20 cellular contexts compared by ENCODE assay signal in genomic region chr1:196897158-196897828, GRCh38. TPM values are rescaled to one million over a fixed set of nuclear protein-coding genes. Genes with fewer than 3 reads are reported as not detected.
DNase-seq lines count a peak whose midpoint lies in the region; ATAC-seq and TF ChIP-seq lines count a peak whose summit lies in the region.
"Had no signal": no experiment of that assay in that cellular context is flagged by ENCODE, and none has a peak within 500 bp of the region (broad histone marks: within the 10 kb centered on the region; RNA-seq: fewer than 3 reads in every experiment).

No MANE protein-coding gene starts in this region.

- H3K4me3 Mint-ChIP-seq in CD14-positive monocyte, result no peak overlapping the region
- H3K4me3 Mint-ChIP-seq: memory B cell; stimulated activated naive CD8-positive, alpha-beta T cell treated with anti-CD3 and anti-CD28 coated beads, Interleukin-15, amount 100 ng/mL, for 72 hours had no signal

- no peaks in the 10 kb centered on the region for H3K4me1 Mint-ChIP-seq in CD14-positive monocyte
- H3K4me1 Mint-ChIP-seq: memory B cell; stimulated activated naive CD8-positive, alpha-beta T cell treated with anti-CD3 and anti-CD28 coated beads, Interleukin-15, amount 100 ng/mL, for 72 hours had no signal

- peak; percentile 1 for DNase-seq in stimulated activated CD4-positive, alpha-beta T cell treated with anti-CD3 and anti-CD28 coated beads, Interleukin-15, amount 100 ng/mL, for 24 hours
- no peak for DNase-seq in stimulated activated CD4-positive, alpha-beta T cell treated with anti-CD3 and anti-CD28 coated beads, Interleukin-4, amount 100 ng/mL, for 4 hours
- DNase-seq in cardiac fibroblast (ENCODE audit: low read depth in 2 of 2) (peak in 1 of 2 donors; percentile 11), left lobe of liver (ENCODE audit: low spot score) (no peak), aorta (no peak), PC-3 (no peak), GDM1 (lab: John Stamatoyannopoulos, UW) (no peak), CD14-positive monocyte (ENCODE audit: low spot score) (no peak)
- DNase-seq: ACHN; activated CD4-positive, alpha-beta T cell treated with anti-CD3 and anti-CD28 coated beads for 1 hour; activated naive CD4-positive, alpha-beta T cell treated with anti-CD3 and anti-CD28 coated beads, Interleukin-2, amount 50 U/mL, for 16 hours; NCI-H187; NCI-H510A; spleen; stimulated activated naive CD8-positive, alpha-beta T cell treated with anti-CD3 and anti-CD28 coated beads, Interleukin-15, amount 100 ng/mL, for 72 hours; T-helper 1 cell had no signal

- no peak overlapping the region for H2AFZ ChIP-seq in PC-3 (ENCODE audit: low read length)

- no peaks in the 10 kb centered on the region for H3K9me2 ChIP-seq in PC-3 (replicated peaks; ENCODE audit: low read length)

- POLR2A ChIA-PET in PC-3 (lab: Charles Lee; ENCODE audit: unreplicated experiment), result no interaction called here

- 18 to 24% methylated on average over 26 of the region's 26 CpGs for WGBS in aorta, 2 donors

- H3K36me3 ChIP-seq in aorta (ENCODE audit: control insufficient read depth in 1 of 2, insufficient read depth in 2 of 2, low read length in 1 of 2), result no peaks in the 10 kb centered on the region
- no peaks in the 10 kb centered on the region for H3K36me3 ChIP-seq in PC-3 (ENCODE audit: low read depth, low read length)
- H3K36me3 ChIP-seq: neutrophil, spleen had no signal

- H3K27ac Mint-ChIP-seq in CD14-positive monocyte, result no peak overlapping the region
- H3K27ac Mint-ChIP-seq: memory B cell; stimulated activated naive CD8-positive, alpha-beta T cell treated with anti-CD3 and anti-CD28 coated beads, Interleukin-15, amount 100 ng/mL, for 72 hours had no signal

- H3K9me3 Mint-ChIP-seq in CD14-positive monocyte, result peaks cover 0 to 5% (median 2%) of the 10 kb centered on the region in 7 donors
- H3K9me3 Mint-ChIP-seq: memory B cell; stimulated activated naive CD8-positive, alpha-beta T cell treated with anti-CD3 and anti-CD28 coated beads, Interleukin-15, amount 100 ng/mL, for 72 hours had no signal

- intact Hi-C loops in aorta (cut with DNase I), result no loop called here
- intact Hi-C loops in PC-3 (cut with micrococcal nuclease), result no loop called here
- intact Hi-C loops in CD14-positive monocyte (cut with micrococcal nuclease), result no loop called here

- CTCF ChIA-PET in PC-3 (lab: Charles Lee), result no interaction called here

- no peak overlapping the region for H3K9ac ChIP-seq in PC-3 (ENCODE audit: low read length)
- H3K9ac ChIP-seq: KMS-11 had no signal

- H3K36me3 Mint-ChIP-seq in CD14-positive monocyte, result no peaks in the 10 kb centered on the region
- H3K36me3 Mint-ChIP-seq: memory B cell had no signal

- H3K4me3 ChIP-seq in cardiac fibroblast (replicated peaks in 1 of 2; ENCODE audit: low read depth in 2 of 2, low read length in 2 of 2), result peak overlapping the region; percentile 8 to 36
- H3K4me3 ChIP-seq in aorta (ENCODE audit: low read length in 2 of 2), result no peak overlapping the region
- no peak overlapping the region for H3K4me3 ChIP-seq in PC-3 (ENCODE audit: low read length)
- H3K4me3 ChIP-seq: spleen had no signal

- no peak overlapping the region for H3K4me2 ChIP-seq in PC-3 (ENCODE audit: low read length)
- H3K4me2 ChIP-seq: KMS-11 had no signal

- peaks cover 7 to 15% (median 9%) of the 10 kb centered on the region in 3 donors for H3K27me3 Mint-ChIP-seq in CD14-positive monocyte (ENCODE audit: low read depth in 3 of 3)

- H3K9me3 ChIP-seq in aorta (ENCODE audit: control insufficient read depth, low read length), result peaks cover 2% of the 10 kb centered on the region
- no peaks in the 10 kb centered on the region for H3K9me3 ChIP-seq in PC-3 (ENCODE audit: low read length)
- H3K9me3 ChIP-seq: neutrophil, spleen had no signal

- H4K20me1 ChIP-seq in PC-3 (ENCODE audit: low read length), result no peaks in the 10 kb centered on the region

- peak; percentile 12 for TF ChIP-seq CTCF in cardiac fibroblast (IDR thresholded peaks at IDR 0.05; ENCODE audit: low read depth, low read length)
- TF ChIP-seq CTCF in PC-3 (conservative IDR thresholded peaks at IDR 0.05; ENCODE audit: low read depth, low read length), result no peak
- TF ChIP-seq CTCF in CD14-positive monocyte (IDR thresholded peaks at IDR 0.05), result no peak

- H3K4me1 ChIP-seq in aorta (ENCODE audit: control insufficient read depth in 1 of 2, insufficient read depth in 2 of 2, low read length in 2 of 2) (no peaks in the 10 kb centered on the region), PC-3 (ENCODE audit: insufficient read depth, low read length) (no peaks in the 10 kb centered on the region)
- H3K4me1 ChIP-seq: spleen had no signal

- no peak overlapping the region for H3K27ac ChIP-seq in aorta (ENCODE audit: low read depth in 1 of 2, low read length in 2 of 2)
- no peak overlapping the region for H3K27ac ChIP-seq in PC-3 (ENCODE audit: low read length)
- H3K27ac ChIP-seq: KMS-11, neutrophil, spleen had no signal

- peaks cover 0 to 1% of the 10 kb centered on the region in 2 donors for H3K27me3 ChIP-seq in aorta (ENCODE audit: control insufficient read depth in 1 of 2, insufficient read depth in 2 of 2, low read length in 1 of 2)
- H3K27me3 ChIP-seq in PC-3 (ENCODE audit: low read length), result no peaks in the 10 kb centered on the region

- no TSS peak for BruUV-seq in PC-3 (replicated peaks; lab: Mats Ljungman, UMichigan)

- H3F3A ChIP-seq in PC-3 (ENCODE audit: low read length, unreplicated experiment), result no peaks in the 10 kb centered on the region

- ATAC-seq in left lobe of liver (peak; percentile 68), aorta (ENCODE audit: low FRiP score) (peak; percentile 44), PC-3 (no peak)
- ATAC-seq: stimulated activated naive CD8-positive, alpha-beta T cell treated with anti-CD3 and anti-CD28 coated beads, Interleukin-15, amount 100 ng/mL, for 72 hours had no signal

- H3K79me2 ChIP-seq in PC-3 (ENCODE audit: low read length), result no peaks in the 10 kb centered on the region

RNA-seq across cellular contexts. Expression of gene CFHR4, which starts 9.4 kb away (rescaled TPM):
- 97.9 TPM for total RNA-seq in left lobe of liver
- not detected for total RNA-seq in aorta
- not detected for polyA plus RNA-seq in aorta
- not detected in 2 replicates for total RNA-seq in PC-3 (2014; rRNA removed)
- not detected for polyA plus RNA-seq in CD14-positive monocyte
- total RNA-seq: H4 had no signal
- polyA plus RNA-seq: spleen had no signal

RNA-seq across cellular contexts. Expression of gene CFHR2, which starts 46.2 kb away (rescaled TPM):
- 295 TPM for total RNA-seq in left lobe of liver
- total RNA-seq in aorta, result not detected
- polyA plus RNA-seq in aorta, result not detected
- total RNA-seq in PC-3 (2014; rRNA removed), result not detected in 2 replicates
- polyA plus RNA-seq in CD14-positive monocyte, result not detected
- total RNA-seq: H4, spleen had no signal
- polyA plus RNA-seq: spleen had no signal

Comparison
In these comparisons a context has a peak if more than half of its experiments do, and no peak if none do; other contexts are left out.
1. H3K4me3 ChIP-seq: peak in cardiac fibroblast (2 of 2); none in aorta (0 of 2) and PC-3 (single experiment).
2. RNA of gene CFHR4, which starts 9.4 kb away (total RNA-seq): 97.9 TPM in left lobe of liver (single experiment); not detected in aorta and not detected in PC-3; every median in the first group is over 10 times any median in the second.
3. RNA of gene CFHR2, which starts 46.2 kb away (total RNA-seq): 295 TPM in left lobe of liver (single experiment); not detected in aorta and not detected in PC-3; every median in the first group is over 100 times any median in the second.